8 cellular contexts compared by ENCODE assay signal in the genomic region with DNA sequence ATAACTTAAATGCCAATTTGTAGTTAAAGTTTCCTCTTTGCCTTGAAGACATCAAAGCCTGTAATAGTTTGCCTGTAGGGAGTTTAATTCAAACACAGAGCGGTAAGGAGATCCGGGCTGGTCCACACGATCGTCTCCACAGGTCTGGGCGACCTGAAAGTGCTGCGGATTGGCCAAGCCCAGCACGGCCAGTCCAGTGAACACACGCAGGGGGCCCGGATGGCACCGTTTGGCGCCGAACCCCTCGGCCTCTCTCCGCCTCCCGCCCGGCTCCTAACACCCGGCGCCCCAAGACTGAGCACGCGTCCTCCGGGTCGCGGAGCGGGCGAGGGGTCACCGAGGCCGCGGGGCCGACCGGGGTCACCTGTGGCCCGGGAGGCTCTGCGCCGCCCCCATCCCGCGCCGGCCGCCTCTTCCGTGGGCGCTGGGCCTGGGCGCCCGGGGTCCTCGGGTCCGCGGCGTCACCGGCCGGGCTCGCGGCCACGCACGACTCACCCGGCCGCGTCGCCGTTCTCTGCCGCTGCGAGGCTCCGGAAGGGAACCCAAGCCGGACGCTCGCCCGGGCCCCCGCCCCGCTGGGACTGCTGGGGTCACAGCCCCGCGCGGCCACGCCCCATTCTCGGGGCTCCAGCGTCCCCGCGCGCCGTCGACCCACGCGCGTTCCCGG. TPM values are rescaled to one million over a fixed set of nuclear protein-coding genes. Genes with fewer than 3 reads are reported as not detected.
A peak's percentile ranks its signal among the peaks of the same experiment; 100 is the strongest.
DNase-seq lines count a peak whose midpoint lies in the region; ATAC-seq and TF ChIP-seq lines count a peak whose summit lies in the region.

No MANE protein-coding gene starts in this region.

- peak overlapping the region; percentile 78 to 94 (median 90) for H3K4me3 Mint-ChIP-seq in CD4-positive, CD25-positive, alpha-beta regulatory T cell
- peak overlapping the region; percentile 87 for H3K4me3 Mint-ChIP-seq in chondrocyte (ENCODE audit: unreplicated experiment)

- no peaks in the 10 kb centered on the region for H3K36me3 Mint-ChIP-seq in CD4-positive, CD25-positive, alpha-beta regulatory T cell
- H3K36me3 Mint-ChIP-seq in chondrocyte (ENCODE audit: low read depth) = no peaks in the 10 kb centered on the region

- H3K4me1 ChIP-seq in CD4-positive, CD25-positive, alpha-beta regulatory T cell (ENCODE audit: control insufficient read depth, insufficient read depth, low read length, poor library complexity, severe bottlenecking) = peaks cover 16% of the 10 kb centered on the region
- peaks cover 9 to 75% (median 48%) of the 10 kb centered on the region in 6 donors for H3K4me1 ChIP-seq in spleen

- TF ChIP-seq CTCF in chondrocyte (IDR thresholded peaks at IDR 0.05) = no peak
- no peak for TF ChIP-seq CTCF in spleen (IDR thresholded peaks at IDR 0.05 in 8 of 11, conservative IDR thresholded peaks at IDR 0.05 in 3 of 11)

- no peaks in the 10 kb centered on the region for H3K9me3 ChIP-seq in CD4-positive, CD25-positive, alpha-beta regulatory T cell (ENCODE audit: control insufficient read depth in 2 of 2, low read length in 2 of 2)
- H3K9me3 ChIP-seq in spleen = no peaks in the 10 kb centered on the region

- peak; percentile 36 to 54 (median 38) for DNase-seq in CD4-positive, CD25-positive, alpha-beta regulatory T cell
- peak; percentile 52 for DNase-seq in HuH-7.5 (ENCODE audit: low spot score)
- DNase-seq in chondrocyte (ENCODE audit: low spot score) = no peak
- peak; percentile 61 for DNase-seq in kidney tubule cell (ENCODE audit: low spot score)
- peak; percentile 97 for DNase-seq in spleen
- no peak for DNase-seq in NCI-H2171 (lab: John Stamatoyannopoulos, UW)

- H3K27ac Mint-ChIP-seq in CD4-positive, CD25-positive, alpha-beta regulatory T cell = peak overlapping the region; percentile 57 to 94 (median 92)
- peak overlapping the region; percentile 95 for H3K27ac Mint-ChIP-seq in chondrocyte (ENCODE audit: unreplicated experiment)

- H3K27ac ChIP-seq in CD4-positive, CD25-positive, alpha-beta regulatory T cell (ENCODE audit: insufficient read depth, low read length, poor library complexity, severe bottlenecking) = peak overlapping the region; percentile 57
- peak overlapping the region; percentile 92 to 98 (median 96) for H3K27ac ChIP-seq in spleen

- 0 to 1% (median 1%) methylated on average over 40 to 80 of the region's 80 CpGs for WGBS in spleen, 5 donors

- ATAC-seq in CD4-positive, CD25-positive, alpha-beta regulatory T cell (ENCODE audit: low read depth in 2 of 2) = peak; percentile 48 to 70
- peak; percentile 63 to 65 for ATAC-seq in activated CD4-positive, CD25-positive, alpha-beta regulatory T cell treated with anti-CD3 and anti-CD28 coated beads, Interleukin-2, amount 50 U/mL, for 24 hours
- no peak for ATAC-seq in GM18858 (IDR thresholded peaks at IDR 0.05; ENCODE audit: unreplicated experiment)

- peak overlapping the region; percentile 42 for H3K4me3 ChIP-seq in CD4-positive, CD25-positive, alpha-beta regulatory T cell (ENCODE audit: low read depth, low read length)
- H3K4me3 ChIP-seq in spleen = peak overlapping the region; percentile 48 to 91 (median 64)

- H3K9me3 Mint-ChIP-seq in CD4-positive, CD25-positive, alpha-beta regulatory T cell = peaks cover 0 to 4% (median 0%) of the 10 kb centered on the region in 7 donors
- no peaks in the 10 kb centered on the region for H3K9me3 Mint-ChIP-seq in chondrocyte (ENCODE audit: low read depth)

- H3K4me1 Mint-ChIP-seq in CD4-positive, CD25-positive, alpha-beta regulatory T cell = peaks cover 5 to 54% (median 14%) of the 10 kb centered on the region in 4 donors
- H3K4me1 Mint-ChIP-seq in chondrocyte (ENCODE audit: low read depth) = peaks cover 29% of the 10 kb centered on the region

- H3K27me3 Mint-ChIP-seq in CD4-positive, CD25-positive, alpha-beta regulatory T cell = peaks cover 80% of the 10 kb centered on the region
- no peaks in the 10 kb centered on the region for H3K27me3 Mint-ChIP-seq in chondrocyte (ENCODE audit: low read depth)

- no peak for TF ChIP-seq POLR2A in spleen (IDR thresholded peaks at IDR 0.05)

- H3K27me3 ChIP-seq in CD4-positive, CD25-positive, alpha-beta regulatory T cell (ENCODE audit: control insufficient read depth, insufficient read depth, low read length) = peaks cover 17% of the 10 kb centered on the region
- H3K27me3 ChIP-seq in spleen (replicated peaks in 1 of 7) = no peaks in the 10 kb centered on the region

- intact Hi-C loops in spleen (cut with DNase I; ENCODE audit: low total_unique reads) = no loop called here

- H3K36me3 ChIP-seq in CD4-positive, CD25-positive, alpha-beta regulatory T cell (ENCODE audit: control insufficient read depth, insufficient read depth, low read length) = no peaks in the 10 kb centered on the region
- H3K36me3 ChIP-seq in spleen = peaks cover 0 to 18% (median 0%) of the 10 kb centered on the region in 6 donors

RNA-seq across cellular contexts. Expression of gene SERPINB6, which starts 0.5 kb away (rescaled TPM):
- 3.9 TPM for total RNA-seq in CD4-positive, CD25-positive, alpha-beta regulatory T cell
- 10 to 100 TPM; 17.3 to 79.9 (median 40.7) TPM for polyA plus RNA-seq in CD4-positive, CD25-positive, alpha-beta regulatory T cell
- 74.0 to 98.0 TPM (median 97.3 TPM) in 3 replicates for total RNA-seq in chondrocyte
- total RNA-seq in spleen = 100 to 1,000 TPM; 145 to 222 (median 188) TPM
- 100 to 1,000 TPM; 111 to 256 (median 193) TPM for polyA plus RNA-seq in spleen

RNA-seq across cellular contexts. Expression of gene NQO2, which starts 28.8 kb away (rescaled TPM):
- 27.4 TPM for total RNA-seq in CD4-positive, CD25-positive, alpha-beta regulatory T cell
- 100 to 1,000 TPM in 1 of 4 donors, 10 to 100 TPM in 3; 57.5 to 109 (median 68.6) TPM for polyA plus RNA-seq in CD4-positive, CD25-positive, alpha-beta regulatory T cell
- 34.4 to 40.7 TPM (median 35.1 TPM) in 3 replicates for total RNA-seq in chondrocyte
- total RNA-seq in spleen = 10 to 100 TPM; 21.3 to 55.1 (median 37.2) TPM
- 10 to 100 TPM; 16.3 to 26.0 (median 17.0) TPM for polyA plus RNA-seq in spleen

Comparison
In these comparisons a context has a peak if more than half of its experiments do, and no peak if none do; other contexts are left out.
1. DNase-seq: peak in CD4-positive, CD25-positive, alpha-beta regulatory T cell (3 of 3), HuH-7.5 (single experiment), kidney tubule cell (single experiment) and spleen (single experiment); none in chondrocyte (single experiment) and NCI-H2171 (single experiment).
2. RNA of gene SERPINB6, which starts 0.5 kb away (total RNA-seq): 145 to 222 TPM in spleen and 74.0 to 98.0 TPM in chondrocyte; 3.9 TPM in CD4-positive, CD25-positive, alpha-beta regulatory T cell (single experiment); every median in the first group is over 10 times any median in the second.